In the genomic region with DNA sequence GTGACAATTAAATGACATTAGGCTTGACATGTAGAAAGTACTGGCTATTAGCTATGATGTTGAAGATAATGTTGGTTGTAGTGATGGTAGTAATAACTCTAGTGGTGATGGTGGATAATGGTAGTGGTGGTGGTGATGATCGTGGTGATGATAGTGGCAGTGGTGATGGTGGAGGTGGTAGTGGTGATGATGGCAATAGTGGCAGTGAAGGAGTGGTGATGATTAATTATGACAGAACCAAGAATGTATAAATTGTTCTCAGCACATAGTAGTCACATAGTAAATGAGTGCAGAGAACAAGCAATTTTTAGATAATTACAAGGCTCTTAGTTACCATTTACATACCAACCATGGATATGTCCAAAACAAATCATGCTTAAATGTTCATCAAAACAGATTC, we compare ENCODE assay signal across 2 cellular contexts.
TF ChIP-seq lines count a peak whose summit lies in the region.

No MANE protein-coding gene starts in this region.

TF ChIP-seq in IMR-90, 13 proteins besides CTCF, POLR2A, EP300 and RAD21:
- TF ChIP-seq, protein P1, sequence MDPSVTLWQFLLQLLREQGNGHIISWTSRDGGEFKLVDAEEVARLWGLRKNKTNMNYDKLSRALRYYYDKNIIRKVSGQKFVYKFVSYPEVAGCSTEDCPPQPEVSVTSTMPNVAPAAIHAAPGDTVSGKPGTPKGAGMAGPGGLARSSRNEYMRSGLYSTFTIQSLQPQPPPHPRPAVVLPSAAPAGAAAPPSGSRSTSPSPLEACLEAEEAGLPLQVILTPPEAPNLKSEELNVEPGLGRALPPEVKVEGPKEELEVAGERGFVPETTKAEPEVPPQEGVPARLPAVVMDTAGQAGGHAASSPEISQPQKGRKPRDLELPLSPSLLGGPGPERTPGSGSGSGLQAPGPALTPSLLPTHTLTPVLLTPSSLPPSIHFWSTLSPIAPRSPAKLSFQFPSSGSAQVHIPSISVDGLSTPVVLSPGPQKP (IDR thresholded peaks at IDR 0.05; ENCODE audit: borderline replicate concordance, low read depth, low read length), result no peak
- no peak for TF ChIP-seq CHD1 (IDR thresholded peaks at IDR 0.05; ENCODE audit: low read depth, low read length)
- TF ChIP-seq, protein P2, sequence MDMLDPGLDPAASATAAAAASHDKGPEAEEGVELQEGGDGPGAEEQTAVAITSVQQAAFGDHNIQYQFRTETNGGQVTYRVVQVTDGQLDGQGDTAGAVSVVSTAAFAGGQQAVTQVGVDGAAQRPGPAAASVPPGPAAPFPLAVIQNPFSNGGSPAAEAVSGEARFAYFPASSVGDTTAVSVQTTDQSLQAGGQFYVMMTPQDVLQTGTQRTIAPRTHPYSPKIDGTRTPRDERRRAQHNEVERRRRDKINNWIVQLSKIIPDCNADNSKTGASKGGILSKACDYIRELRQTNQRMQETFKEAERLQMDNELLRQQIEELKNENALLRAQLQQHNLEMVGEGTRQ (IDR thresholded peaks at IDR 0.05; ENCODE audit: low read depth, low read length), result no peak
- no peak for TF ChIP-seq MAFK (IDR thresholded peaks at IDR 0.05; ENCODE audit: low read depth, low read length)
- no peak for TF ChIP-seq CEBPB (IDR thresholded peaks at IDR 0.05; ENCODE audit: low read depth, low read length)
- TF ChIP-seq MAZ (IDR thresholded peaks at IDR 0.05; ENCODE audit: borderline replicate concordance, low read depth, low read length), result no peak
- TF ChIP-seq FOS (IDR thresholded peaks at IDR 0.05; ENCODE audit: low read depth, low read length), result no peak
- no peak for TF ChIP-seq RCOR1 (IDR thresholded peaks at IDR 0.05; ENCODE audit: insufficient replicate concordance, low read length)
- TF ChIP-seq NFE2L2 (IDR thresholded peaks at IDR 0.05; ENCODE audit: low read depth, low read length), result no peak
- no peak for TF ChIP-seq BHLHE40 (IDR thresholded peaks at IDR 0.05; ENCODE audit: low read depth, low read length)
- TF ChIP-seq MXI1 (IDR thresholded peaks at IDR 0.05; ENCODE audit: borderline replicate concordance, low read depth, low read length), result no peak
- no peak for TF ChIP-seq RFX5 (IDR thresholded peaks at IDR 0.05; ENCODE audit: low read depth, low read length)
- TF ChIP-seq SMC3 (IDR thresholded peaks at IDR 0.05; ENCODE audit: low read depth, low read length), result no peak

TF ChIP-seq in H1, 55 proteins besides CTCF, POLR2A, EP300 and RAD21:
- TF ChIP-seq KDM4A (IDR thresholded peaks at IDR 0.05; ENCODE audit: low read depth, low read length, severe bottlenecking) (no peak), SIRT6 (IDR thresholded peaks at IDR 0.05; ENCODE audit: low read length) (no peak), GABPA (IDR thresholded peaks at IDR 0.05; ENCODE audit: borderline replicate concordance, insufficient read depth, low read length) (no peak), TAF7 (optimal IDR thresholded peaks at IDR 0.05; ENCODE audit: borderline replicate concordance, low read depth, low read length) (no peak), PHF8 (conservative IDR thresholded peaks at IDR 0.05; ENCODE audit: low read depth, low read length) (no peak), CBX8 (IDR thresholded peaks at IDR 0.05; ENCODE audit: borderline replicate concordance, low read depth, low read length) (no peak), BRCA1 (IDR thresholded peaks at IDR 0.05; ENCODE audit: low read depth, low read length) (no peak), JUN (IDR thresholded peaks at IDR 0.05; ENCODE audit: low read depth, low read length) (no peak), SUZ12 (IDR thresholded peaks at IDR 0.05; ENCODE audit: low read length) (no peak), SP2 (IDR thresholded peaks at IDR 0.05; ENCODE audit: low read length) (no peak)
- TF ChIP-seq, protein P3, sequence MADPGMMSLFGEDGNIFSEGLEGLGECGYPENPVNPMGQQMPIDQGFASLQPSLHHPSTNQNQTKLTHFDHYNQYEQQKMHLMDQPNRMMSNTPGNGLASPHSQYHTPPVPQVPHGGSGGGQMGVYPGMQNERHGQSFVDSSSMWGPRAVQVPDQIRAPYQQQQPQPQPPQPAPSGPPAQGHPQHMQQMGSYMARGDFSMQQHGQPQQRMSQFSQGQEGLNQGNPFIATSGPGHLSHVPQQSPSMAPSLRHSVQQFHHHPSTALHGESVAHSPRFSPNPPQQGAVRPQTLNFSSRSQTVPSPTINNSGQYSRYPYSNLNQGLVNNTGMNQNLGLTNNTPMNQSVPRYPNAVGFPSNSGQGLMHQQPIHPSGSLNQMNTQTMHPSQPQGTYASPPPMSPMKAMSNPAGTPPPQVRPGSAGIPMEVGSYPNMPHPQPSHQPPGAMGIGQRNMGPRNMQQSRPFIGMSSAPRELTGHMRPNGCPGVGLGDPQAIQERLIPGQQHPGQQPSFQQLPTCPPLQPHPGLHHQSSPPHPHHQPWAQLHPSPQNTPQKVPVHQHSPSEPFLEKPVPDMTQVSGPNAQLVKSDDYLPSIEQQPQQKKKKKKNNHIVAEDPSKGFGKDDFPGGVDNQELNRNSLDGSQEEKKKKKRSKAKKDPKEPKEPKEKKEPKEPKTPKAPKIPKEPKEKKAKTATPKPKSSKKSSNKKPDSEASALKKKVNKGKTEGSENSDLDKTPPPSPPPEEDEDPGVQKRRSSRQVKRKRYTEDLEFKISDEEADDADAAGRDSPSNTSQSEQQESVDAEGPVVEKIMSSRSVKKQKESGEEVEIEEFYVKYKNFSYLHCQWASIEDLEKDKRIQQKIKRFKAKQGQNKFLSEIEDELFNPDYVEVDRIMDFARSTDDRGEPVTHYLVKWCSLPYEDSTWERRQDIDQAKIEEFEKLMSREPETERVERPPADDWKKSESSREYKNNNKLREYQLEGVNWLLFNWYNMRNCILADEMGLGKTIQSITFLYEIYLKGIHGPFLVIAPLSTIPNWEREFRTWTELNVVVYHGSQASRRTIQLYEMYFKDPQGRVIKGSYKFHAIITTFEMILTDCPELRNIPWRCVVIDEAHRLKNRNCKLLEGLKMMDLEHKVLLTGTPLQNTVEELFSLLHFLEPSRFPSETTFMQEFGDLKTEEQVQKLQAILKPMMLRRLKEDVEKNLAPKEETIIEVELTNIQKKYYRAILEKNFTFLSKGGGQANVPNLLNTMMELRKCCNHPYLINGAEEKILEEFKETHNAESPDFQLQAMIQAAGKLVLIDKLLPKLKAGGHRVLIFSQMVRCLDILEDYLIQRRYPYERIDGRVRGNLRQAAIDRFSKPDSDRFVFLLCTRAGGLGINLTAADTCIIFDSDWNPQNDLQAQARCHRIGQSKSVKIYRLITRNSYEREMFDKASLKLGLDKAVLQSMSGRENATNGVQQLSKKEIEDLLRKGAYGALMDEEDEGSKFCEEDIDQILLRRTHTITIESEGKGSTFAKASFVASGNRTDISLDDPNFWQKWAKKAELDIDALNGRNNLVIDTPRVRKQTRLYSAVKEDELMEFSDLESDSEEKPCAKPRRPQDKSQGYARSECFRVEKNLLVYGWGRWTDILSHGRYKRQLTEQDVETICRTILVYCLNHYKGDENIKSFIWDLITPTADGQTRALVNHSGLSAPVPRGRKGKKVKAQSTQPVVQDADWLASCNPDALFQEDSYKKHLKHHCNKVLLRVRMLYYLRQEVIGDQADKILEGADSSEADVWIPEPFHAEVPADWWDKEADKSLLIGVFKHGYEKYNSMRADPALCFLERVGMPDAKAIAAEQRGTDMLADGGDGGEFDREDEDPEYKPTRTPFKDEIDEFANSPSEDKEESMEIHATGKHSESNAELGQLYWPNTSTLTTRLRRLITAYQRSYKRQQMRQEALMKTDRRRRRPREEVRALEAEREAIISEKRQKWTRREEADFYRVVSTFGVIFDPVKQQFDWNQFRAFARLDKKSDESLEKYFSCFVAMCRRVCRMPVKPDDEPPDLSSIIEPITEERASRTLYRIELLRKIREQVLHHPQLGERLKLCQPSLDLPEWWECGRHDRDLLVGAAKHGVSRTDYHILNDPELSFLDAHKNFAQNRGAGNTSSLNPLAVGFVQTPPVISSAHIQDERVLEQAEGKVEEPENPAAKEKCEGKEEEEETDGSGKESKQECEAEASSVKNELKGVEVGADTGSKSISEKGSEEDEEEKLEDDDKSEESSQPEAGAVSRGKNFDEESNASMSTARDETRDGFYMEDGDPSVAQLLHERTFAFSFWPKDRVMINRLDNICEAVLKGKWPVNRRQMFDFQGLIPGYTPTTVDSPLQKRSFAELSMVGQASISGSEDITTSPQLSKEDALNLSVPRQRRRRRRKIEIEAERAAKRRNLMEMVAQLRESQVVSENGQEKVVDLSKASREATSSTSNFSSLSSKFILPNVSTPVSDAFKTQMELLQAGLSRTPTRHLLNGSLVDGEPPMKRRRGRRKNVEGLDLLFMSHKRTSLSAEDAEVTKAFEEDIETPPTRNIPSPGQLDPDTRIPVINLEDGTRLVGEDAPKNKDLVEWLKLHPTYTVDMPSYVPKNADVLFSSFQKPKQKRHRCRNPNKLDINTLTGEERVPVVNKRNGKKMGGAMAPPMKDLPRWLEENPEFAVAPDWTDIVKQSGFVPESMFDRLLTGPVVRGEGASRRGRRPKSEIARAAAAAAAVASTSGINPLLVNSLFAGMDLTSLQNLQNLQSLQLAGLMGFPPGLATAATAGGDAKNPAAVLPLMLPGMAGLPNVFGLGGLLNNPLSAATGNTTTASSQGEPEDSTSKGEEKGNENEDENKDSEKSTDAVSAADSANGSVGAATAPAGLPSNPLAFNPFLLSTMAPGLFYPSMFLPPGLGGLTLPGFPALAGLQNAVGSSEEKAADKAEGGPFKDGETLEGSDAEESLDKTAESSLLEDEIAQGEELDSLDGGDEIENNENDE (IDR thresholded peaks at IDR 0.05; ENCODE audit: insufficient replicate concordance, low read length), result no peak
TF ChIP-seq in H1: peak in this region for 0.
